ENCODE assay signal across 2 cellular contexts in genomic region chr6:6224933-6225486, GRCh38.
TF ChIP-seq lines count a peak whose summit lies in the region.

No MANE protein-coding gene starts in this region.

TF ChIP-seq in Ishikawa, 13 proteins besides CTCF, POLR2A, EP300 and RAD21 (continued from another document):
- TF ChIP-seq REST (IDR thresholded peaks at IDR 0.05; ENCODE audit: low read depth) (no peak), TCF12 (IDR thresholded peaks at IDR 0.05; ENCODE audit: low read depth) (no peak), TAF1 (IDR thresholded peaks at IDR 0.05; ENCODE audit: low read depth) (no peak), CEBPB (IDR thresholded peaks at IDR 0.05) (no peak), TEAD4 (IDR thresholded peaks at IDR 0.05) (no peak), FOXM1 (IDR thresholded peaks at IDR 0.05; ENCODE audit: borderline replicate concordance, low read depth) (no peak), MAX (IDR thresholded peaks at IDR 0.05) (no peak), YY1 (IDR thresholded peaks at IDR 0.05; ENCODE audit: low read depth) (no peak), EGR1 (IDR thresholded peaks at IDR 0.05) (no peak), USF1 (IDR thresholded peaks at IDR 0.05) (no peak)

TF ChIP-seq in K562, 482 proteins besides CTCF, POLR2A, EP300 and RAD21 (continued from another document):
- TF ChIP-seq SFPQ (IDR thresholded peaks at IDR 0.05; ENCODE audit: low read depth, low read length) (no peak), RCOR1 (IDR thresholded peaks at IDR 0.05; ENCODE audit: borderline replicate concordance in 1 of 2, low read depth in 2 of 2, low read length in 2 of 2) (no peak)
TF ChIP-seq in K562: peak in this region for 0.
